In the genomic region with DNA sequence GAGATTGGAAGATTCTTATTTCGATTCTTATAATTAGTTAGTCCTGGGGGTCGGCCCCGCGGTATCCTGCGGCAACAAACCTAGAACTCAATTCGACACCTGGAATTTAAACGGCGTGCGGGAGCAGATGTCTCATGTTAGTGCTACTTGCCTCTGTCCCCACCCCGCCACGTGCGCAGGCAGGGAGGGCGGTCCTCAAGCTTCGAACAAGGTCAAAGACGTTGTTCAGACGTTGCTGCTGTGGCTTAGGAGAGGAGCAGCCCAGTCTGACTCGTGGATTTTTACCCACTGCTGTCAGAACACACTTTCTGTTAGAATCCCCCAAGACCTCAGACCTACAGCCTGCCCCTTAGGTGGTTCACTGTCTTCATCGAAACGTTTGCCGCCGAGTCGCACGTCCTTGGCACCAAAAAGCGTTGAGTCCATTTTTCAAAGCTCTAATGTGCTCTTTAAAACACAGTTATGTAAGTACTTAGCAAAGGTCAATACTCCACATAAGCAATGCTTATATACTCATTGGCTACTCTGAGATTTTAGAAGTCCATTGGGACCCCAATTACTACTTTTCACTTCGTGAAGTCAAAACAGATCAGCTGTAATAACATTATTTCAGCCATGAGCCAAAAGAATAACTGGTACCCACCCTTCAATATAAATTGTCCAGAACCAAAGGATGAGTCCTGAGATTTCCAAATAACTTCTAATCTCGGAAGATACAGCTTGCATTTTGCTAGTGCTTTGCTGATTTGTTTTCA, we compare ENCODE assay signal across 1 cellular context.
TF ChIP-seq lines count a peak whose summit lies in the region.

No MANE protein-coding gene starts in this region.

TF ChIP-seq in HepG2, 621 proteins besides CTCF, POLR2A, EP300 and RAD21 (continued from another document and continues in another):
- TF ChIP-seq ZNF788 (CRISPR knock-in tag; IDR thresholded peaks at IDR 0.05; ENCODE audit: borderline replicate concordance) (peak; percentile 52; the same call in 1 of the 2 replicates), ZNF275 (CRISPR knock-in tag; IDR thresholded peaks at IDR 0.05; ENCODE audit: borderline replicate concordance) (0 out of 2 replicates have a peak, but pooled peaks have one; percentile 24), SRSF4 (IDR thresholded peaks at IDR 0.05; ENCODE audit: low read depth, low read length, poor library complexity, severe bottlenecking) (no peak), CHCHD3 (CRISPR knock-in tag; IDR thresholded peaks at IDR 0.05) (peak; percentile 93; the same call in 1 of the 2 replicates), PREB (CRISPR knock-in tag; IDR thresholded peaks at IDR 0.05) (no peak), HOXA7 (CRISPR knock-in tag; IDR thresholded peaks at IDR 0.05) (no peak), ATRX (CRISPR knock-in tag; IDR thresholded peaks at IDR 0.05; ENCODE audit: borderline replicate concordance) (0 out of 2 replicates have a peak, but pooled peaks have one; percentile 41), ZNF549 (CRISPR knock-in tag; IDR thresholded peaks at IDR 0.05) (no peak), HOXD1 (CRISPR knock-in tag; IDR thresholded peaks at IDR 0.05) (peak; percentile 66), ZNF775 (CRISPR knock-in tag; IDR thresholded peaks at IDR 0.05; ENCODE audit: borderline replicate concordance) (no peak), ZNF260 (CRISPR knock-in tag; IDR thresholded peaks at IDR 0.05; ENCODE audit: borderline replicate concordance, low read depth) (no peak), JUNB (CRISPR knock-in tag; IDR thresholded peaks at IDR 0.05; ENCODE audit: borderline replicate concordance) (peak; percentile 50; the same call in 1 of the 2 replicates), ATF4 (CRISPR knock-in tag; IDR thresholded peaks at IDR 0.05) (no peak), ZNF772 (CRISPR knock-in tag; IDR thresholded peaks at IDR 0.05) (no peak; the same call in 1 of the 2 replicates), BCL3 (CRISPR knock-in tag; IDR thresholded peaks at IDR 0.05) (peak; percentile 61), HNRNPLL (IDR thresholded peaks at IDR 0.05; ENCODE audit: low read depth, low read length, poor library complexity, severe bottlenecking) (peak; percentile 73), TP53 (CRISPR knock-in tag; conservative IDR thresholded peaks at IDR 0.05) (no peak), ZBTB14 (CRISPR knock-in tag; IDR thresholded peaks at IDR 0.05) (no peak; the same call in none of the 2 replicates), AHDC1 (CRISPR knock-in tag; IDR thresholded peaks at IDR 0.05; ENCODE audit: borderline replicate concordance) (peak; percentile 74; the same call in 1 of the 2 replicates), ZNF343 (CRISPR knock-in tag; IDR thresholded peaks at IDR 0.05) (0 out of 2 replicates have a peak, but pooled peaks have one; percentile 62), HMGXB4 (CRISPR knock-in tag; IDR thresholded peaks at IDR 0.05; ENCODE audit: borderline replicate concordance in 1 of 2, low read depth in 1 of 2) (peak; percentile 8 to 93; a peak in 3 of 4 replicates), ZNF430 (CRISPR knock-in tag; IDR thresholded peaks at IDR 0.05) (peak; percentile 57), NFATC3 (CRISPR knock-in tag; IDR thresholded peaks at IDR 0.05) (0 out of 2 replicates have a peak, but pooled peaks have one; percentile 79), ETV5 (CRISPR knock-in tag; IDR thresholded peaks at IDR 0.05; ENCODE audit: borderline replicate concordance) (peak; percentile 11; the same call in 1 of the 2 replicates), NFE2L1 (CRISPR knock-in tag; IDR thresholded peaks at IDR 0.05; ENCODE audit: borderline replicate concordance) (no peak), ZNF562 (CRISPR knock-in tag; IDR thresholded peaks at IDR 0.05; ENCODE audit: borderline replicate concordance) (peak; percentile 60; the same call in 1 of the 2 replicates), RNF219 (CRISPR knock-in tag; IDR thresholded peaks at IDR 0.05) (no peak), SATB2 (CRISPR knock-in tag; IDR thresholded peaks at IDR 0.05) (peak; percentile 70; the same call in 1 of the 2 replicates), KLF12 (CRISPR knock-in tag; IDR thresholded peaks at IDR 0.05; ENCODE audit: borderline replicate concordance) (no peak; the same call in 1 of the 2 replicates)
- TF ChIP-seq, protein P1, sequence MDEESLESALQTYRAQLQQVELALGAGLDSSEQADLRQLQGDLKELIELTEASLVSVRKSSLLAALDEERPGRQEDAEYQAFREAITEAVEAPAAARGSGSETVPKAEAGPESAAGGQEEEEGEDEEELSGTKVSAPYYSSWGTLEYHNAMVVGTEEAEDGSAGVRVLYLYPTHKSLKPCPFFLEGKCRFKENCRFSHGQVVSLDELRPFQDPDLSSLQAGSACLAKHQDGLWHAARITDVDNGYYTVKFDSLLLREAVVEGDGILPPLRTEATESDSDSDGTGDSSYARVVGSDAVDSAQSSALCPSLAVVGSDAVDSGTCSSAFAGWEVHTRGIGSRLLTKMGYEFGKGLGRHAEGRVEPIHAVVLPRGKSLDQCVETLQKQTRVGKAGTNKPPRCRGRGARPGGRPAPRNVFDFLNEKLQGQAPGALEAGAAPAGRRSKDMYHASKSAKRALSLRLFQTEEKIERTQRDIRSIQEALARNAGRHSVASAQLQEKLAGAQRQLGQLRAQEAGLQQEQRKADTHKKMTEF (CRISPR knock-in tag; IDR thresholded peaks at IDR 0.05): peak; percentile 76; the same call in 1 of the 2 replicates
- TF ChIP-seq, protein P2, sequence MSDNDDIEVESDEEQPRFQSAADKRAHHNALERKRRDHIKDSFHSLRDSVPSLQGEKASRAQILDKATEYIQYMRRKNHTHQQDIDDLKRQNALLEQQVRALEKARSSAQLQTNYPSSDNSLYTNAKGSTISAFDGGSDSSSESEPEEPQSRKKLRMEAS (IDR thresholded peaks at IDR 0.05): peak; percentile 100
- TF ChIP-seq, protein P3, sequence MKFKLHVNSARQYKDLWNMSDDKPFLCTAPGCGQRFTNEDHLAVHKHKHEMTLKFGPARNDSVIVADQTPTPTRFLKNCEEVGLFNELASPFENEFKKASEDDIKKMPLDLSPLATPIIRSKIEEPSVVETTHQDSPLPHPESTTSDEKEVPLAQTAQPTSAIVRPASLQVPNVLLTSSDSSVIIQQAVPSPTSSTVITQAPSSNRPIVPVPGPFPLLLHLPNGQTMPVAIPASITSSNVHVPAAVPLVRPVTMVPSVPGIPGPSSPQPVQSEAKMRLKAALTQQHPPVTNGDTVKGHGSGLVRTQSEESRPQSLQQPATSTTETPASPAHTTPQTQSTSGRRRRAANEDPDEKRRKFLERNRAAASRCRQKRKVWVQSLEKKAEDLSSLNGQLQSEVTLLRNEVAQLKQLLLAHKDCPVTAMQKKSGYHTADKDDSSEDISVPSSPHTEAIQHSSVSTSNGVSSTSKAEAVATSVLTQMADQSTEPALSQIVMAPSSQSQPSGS (CRISPR knock-in tag; IDR thresholded peaks at IDR 0.05): no peak; the same call in 1 of the 2 replicates
